1 cellular context compared by ENCODE assay signal in genomic region chr3:196339493-196340254, GRCh38.
A peak's percentile ranks its signal among the peaks of the same experiment; 100 is the strongest.
TF ChIP-seq lines count a peak whose summit lies in the region.

No MANE protein-coding gene starts in this region.

TF ChIP-seq in K562, 482 proteins besides CTCF, POLR2A, EP300 and RAD21 (continued from another document and continues in another):
- no peak for TF ChIP-seq CREB5 (CRISPR knock-in tag; IDR thresholded peaks at IDR 0.05)
- no peak for TF ChIP-seq IRF1 (CRISPR knock-in tag; IDR thresholded peaks at IDR 0.05; ENCODE audit: borderline replicate concordance)
- no peak; the same call in 1 of the 2 replicates for TF ChIP-seq TEAD2 (tag; IDR thresholded peaks at IDR 0.05)
- TF ChIP-seq NONO (IDR thresholded peaks at IDR 0.05; ENCODE audit: low read depth in 2 of 2, low read length in 1 of 2): no peak
- no peak for TF ChIP-seq ZNF134 (CRISPR knock-in tag; conservative IDR thresholded peaks at IDR 0.05)
- TF ChIP-seq NEUROD1 (IDR thresholded peaks at IDR 0.05; ENCODE audit: borderline replicate concordance, low read depth, low read length, partially characterized antibody): peak; percentile 51
- TF ChIP-seq ZNF3 (CRISPR knock-in tag; IDR thresholded peaks at IDR 0.05): no peak
- no peak for TF ChIP-seq HES1 (IDR thresholded peaks at IDR 0.05; ENCODE audit: low read depth)
- TF ChIP-seq FOXA3 (CRISPR knock-in tag; conservative IDR thresholded peaks at IDR 0.05 in 1 of 2, IDR thresholded peaks at IDR 0.05 in 1 of 2): 0 out of 4 replicates have a peak, but pooled peaks of 1 of the 2 experiments have one; percentile 40
- TF ChIP-seq SLC30A9 (CRISPR knock-in tag; IDR thresholded peaks at IDR 0.05): no peak
- no peak for TF ChIP-seq BRCA1 (IDR thresholded peaks at IDR 0.05)
- no peak for TF ChIP-seq BRCA1 (CRISPR knock-in tag; IDR thresholded peaks at IDR 0.05)
- TF ChIP-seq TRIM28 (IDR thresholded peaks at IDR 0.05): peak; percentile 57; the same call in 1 of the 2 replicates
- TF ChIP-seq ZNF41 (CRISPR knock-in tag; conservative IDR thresholded peaks at IDR 0.05): no peak
- no peak for TF ChIP-seq KDM4B (IDR thresholded peaks at IDR 0.05; ENCODE audit: borderline replicate concordance in 2 of 2, low read depth in 1 of 2)
- TF ChIP-seq MAFF (IDR thresholded peaks at IDR 0.05; ENCODE audit: low read length): peak; percentile 94
- TF ChIP-seq BDP1 (IDR thresholded peaks at IDR 0.05; ENCODE audit: insufficient read depth, insufficient read length): no peak
- TF ChIP-seq RCOR1 (IDR thresholded peaks at IDR 0.05; ENCODE audit: borderline replicate concordance in 1 of 2, low read depth in 2 of 2, low read length in 2 of 2): peak in 1 of 2 experiments; percentile 51; a peak in 1 of 4 replicates
- TF ChIP-seq HMBOX1 (IDR thresholded peaks at IDR 0.05): no peak
- peak; percentile 47; the same call in 1 of the 2 replicates for TF ChIP-seq ADNP (tag; IDR thresholded peaks at IDR 0.05)
- no peak for TF ChIP-seq ZNF586 (CRISPR knock-in tag; conservative IDR thresholded peaks at IDR 0.05)
- TF ChIP-seq RBFOX2 (IDR thresholded peaks at IDR 0.05; ENCODE audit: low read depth, low read length): peak; percentile 74
- TF ChIP-seq SMARCC2 (IDR thresholded peaks at IDR 0.05; ENCODE audit: low read depth): peak; percentile 74; the same call in 1 of the 2 replicates
- no peak for TF ChIP-seq FOS (IDR thresholded peaks at IDR 0.05; ENCODE audit: extremely low read depth, insufficient read length)
- TF ChIP-seq CHD7 (IDR thresholded peaks at IDR 0.05; ENCODE audit: low read depth, low read length): no peak
- TF ChIP-seq CREB3L1 (IDR thresholded peaks at IDR 0.05; ENCODE audit: borderline replicate concordance, low read depth): peak; percentile 17
- TF ChIP-seq C11orf30 (IDR thresholded peaks at IDR 0.05; ENCODE audit: low read depth): peak; percentile 94
- TF ChIP-seq BRD4 (IDR thresholded peaks at IDR 0.05): peak; percentile 49; the same call in 1 of the 2 replicates
- TF ChIP-seq PHF20 (IDR thresholded peaks at IDR 0.05; ENCODE audit: partially characterized antibody): no peak
- TF ChIP-seq KLF6 (CRISPR knock-in tag; IDR thresholded peaks at IDR 0.05; ENCODE audit: borderline replicate concordance): no peak
- TF ChIP-seq NUFIP1 (IDR thresholded peaks at IDR 0.05; ENCODE audit: partially characterized antibody): no peak
- no peak for TF ChIP-seq ATF4 (CRISPR knock-in tag; IDR thresholded peaks at IDR 0.05)
- TF ChIP-seq STAT5A (IDR thresholded peaks at IDR 0.05; ENCODE audit: borderline replicate concordance, low read length): no peak
- TF ChIP-seq MAFK (IDR thresholded peaks at IDR 0.05; ENCODE audit: low read length): peak; percentile 90
- TF ChIP-seq RBM14 (IDR thresholded peaks at IDR 0.05; ENCODE audit: borderline replicate concordance, insufficient read depth, low read depth, low read length): no peak
- TF ChIP-seq ZNF780A (CRISPR knock-in tag; IDR thresholded peaks at IDR 0.05): no peak
- TF ChIP-seq TRIM24 (IDR thresholded peaks at IDR 0.05): peak; percentile 55 to 69; a peak in 2 of 4 replicates
- no peak for TF ChIP-seq JUNB (CRISPR knock-in tag; conservative IDR thresholded peaks at IDR 0.05)
- peak; percentile 42 for TF ChIP-seq RBM25 (IDR thresholded peaks at IDR 0.05; ENCODE audit: low read depth, low read length, severe bottlenecking)
- no peak for TF ChIP-seq SAFB2 (IDR thresholded peaks at IDR 0.05; ENCODE audit: borderline replicate concordance, low read depth, low read length, severe bottlenecking)
- peak; percentile 65 for TF ChIP-seq TAF9B (IDR thresholded peaks at IDR 0.05; ENCODE audit: partially characterized antibody)
- no peak for TF ChIP-seq KAT8 (IDR thresholded peaks at IDR 0.05; ENCODE audit: low read depth)
- TF ChIP-seq ZNF707 (CRISPR knock-in tag; conservative IDR thresholded peaks at IDR 0.05): no peak
- TF ChIP-seq DPF2 (IDR thresholded peaks at IDR 0.05): peak; percentile 90
- no peak for TF ChIP-seq EHMT2 (IDR thresholded peaks at IDR 0.05)
- TF ChIP-seq ZNF507 (tag; conservative IDR thresholded peaks at IDR 0.05): no peak
- TF ChIP-seq L3MBTL2 (IDR thresholded peaks at IDR 0.05): peak; percentile 73; the same call in 1 of the 2 replicates
- TF ChIP-seq MLLT1 (IDR thresholded peaks at IDR 0.05): peak; percentile 18 to 65; a peak in 1 of 4 replicates
- TF ChIP-seq SRSF7 (optimal IDR thresholded peaks at IDR 0.05; ENCODE audit: low read depth, low read length): no peak
- TF ChIP-seq MAFG (tag; conservative IDR thresholded peaks at IDR 0.05): peak; percentile 97
- TF ChIP-seq DACH1 (IDR thresholded peaks at IDR 0.05; ENCODE audit: partially characterized antibody): peak; percentile 60
- TF ChIP-seq ZNF76 (CRISPR knock-in tag; IDR thresholded peaks at IDR 0.05; ENCODE audit: borderline replicate concordance): no peak
- TF ChIP-seq LARP7 (IDR thresholded peaks at IDR 0.05): no peak
